In genomic region chr19:35903550-35904179, GRCh38 we compare ENCODE assay signal across 8 cellular contexts. TPM values are rescaled to one million over a fixed set of nuclear protein-coding genes. Genes with fewer than 3 reads are reported as not detected.
A peak's percentile ranks its signal among the peaks of the same experiment; 100 is the strongest.
DNase-seq lines count a peak whose midpoint lies in the region; ATAC-seq and TF ChIP-seq lines count a peak whose summit lies in the region.

No MANE protein-coding gene starts in this region.

- H3K36me3 ChIP-seq in neutrophil (peaks cover 37% of the 10 kb centered on the region), testis (ENCODE audit: low read depth, missing control alignments) (no peaks in the 10 kb centered on the region)

- no peak for TF ChIP-seq POLR2A in testis (IDR thresholded peaks at IDR 0.05)

- peak overlapping the region; percentile 100 for H3K27ac ChIP-seq in neutrophil
- peak overlapping the region in 1 of 2 donors; percentile 15 for H3K27ac ChIP-seq in testis

- ATAC-seq in GM18909 (IDR thresholded peaks at IDR 0.05; ENCODE audit: poor library complexity, unreplicated experiment) (peak; percentile 52), HG03571 (IDR thresholded peaks at IDR 0.05; ENCODE audit: unreplicated experiment) (peak; percentile 41)

- H3K9me3 ChIP-seq in neutrophil (no peaks in the 10 kb centered on the region), testis (no peaks in the 10 kb centered on the region)

- H3K27me3 ChIP-seq in neutrophil (no peaks in the 10 kb centered on the region), testis (no peaks in the 10 kb centered on the region)

- H3K4me1 ChIP-seq in neutrophil (ENCODE audit: control insufficient read depth in 1 of 2, insufficient read depth in 1 of 2, low read depth in 1 of 2, low read length in 1 of 2) (peaks cover 70 to 76% of the 10 kb centered on the region in 2 experiments), testis (no peaks in the 10 kb centered on the region)

- TF ChIP-seq CTCF in fibroblast of villous mesenchyme (IDR thresholded peaks at IDR 0.05; ENCODE audit: insufficient read depth, low read depth, low read length) (no peak), neutrophil (IDR thresholded peaks at IDR 0.05) (peak; percentile 42), testis (IDR thresholded peaks at IDR 0.05) (no peak)

- DNase-seq in AG08395 (ENCODE audit: low spot score) (peak; percentile 73), RPMI8226 (peak; percentile 89), fibroblast of villous mesenchyme (ENCODE audit: low read depth) (peak; percentile 64), testis (peak; percentile 75)
- peak; percentile 80 for DNase-seq in activated T-helper 9 cell treated with anti-CD3 and anti-CD28 coated beads, Interleukin-2, amount 50 U/mL, for 16 hours (ENCODE audit: low read depth)

- intact Hi-C loops in testis (cut with DNase I; ENCODE audit: low total_unique reads): no loop called here

- H3K4me3 ChIP-seq in fibroblast of villous mesenchyme (ENCODE audit: low read depth, low read length) (peak overlapping the region; percentile 10), neutrophil (ENCODE audit: low read depth in 1 of 2, low read length in 1 of 2) (peak overlapping the region; percentile 87 to 93), testis (peak overlapping the region in 1 of 2 donors; percentile 18)

- WGBS in testis, 2 donors: 0 to 3% methylated on average over 5 to 24 of the region's 24 CpGs

RNA-seq across cellular contexts. Expression of gene HCST, which starts 1.3 kb away (rescaled TPM):
- total RNA-seq in fibroblast of villous mesenchyme: 0.43 and 0.64 TPM in 2 replicates
- total RNA-seq in testis: 1 to 10 TPM in 1 of 2 donors, under 1 TPM in 1; 0.87 to 3.5 TPM
- 16.8 TPM for polyA plus RNA-seq in testis (ENCODE audit: insufficient read depth, low read depth, low replicate concordance)

RNA-seq across cellular contexts. Expression of gene NFKBID, which starts 3.3 kb away (rescaled TPM):
- total RNA-seq in fibroblast of villous mesenchyme: 3.0 and 3.5 TPM in 2 replicates
- 1 to 10 TPM; 3.8 to 6.0 TPM for total RNA-seq in testis
- polyA plus RNA-seq in testis (ENCODE audit: insufficient read depth, low read depth, low replicate concordance): 2.8 TPM

RNA-seq across cellular contexts. Expression of gene TYROBP, which starts 4.4 kb away (rescaled TPM):
- not detected in 2 replicates for total RNA-seq in fibroblast of villous mesenchyme
- total RNA-seq in testis: 10 to 100 TPM in 1 of 2 donors, 1 to 10 TPM in 1; 2.9 to 21.7 TPM
- polyA plus RNA-seq in testis (ENCODE audit: insufficient read depth, low read depth, low replicate concordance): 77.5 TPM

RNA-seq across cellular contexts. Expression of gene LRFN3, which starts 32.5 kb away (rescaled TPM):
- total RNA-seq in fibroblast of villous mesenchyme: 3.5 and 6.8 TPM in 2 replicates
- 10 to 100 TPM; 27.6 to 31.7 TPM for total RNA-seq in testis
- 12.7 TPM for polyA plus RNA-seq in testis (ENCODE audit: insufficient read depth, low read depth, low replicate concordance)

RNA-seq across cellular contexts. Expression of gene APLP1, which starts 35.3 kb away (rescaled TPM):
- total RNA-seq in fibroblast of villous mesenchyme (3.5 and 4.2 TPM in 2 replicates), testis (10 to 100 TPM; 45.7 to 54.3 TPM)
- polyA plus RNA-seq in testis (ENCODE audit: insufficient read depth, low read depth, low replicate concordance): 37.9 TPM
